ENCODE assay signal across 18 cellular contexts in the genomic region with DNA sequence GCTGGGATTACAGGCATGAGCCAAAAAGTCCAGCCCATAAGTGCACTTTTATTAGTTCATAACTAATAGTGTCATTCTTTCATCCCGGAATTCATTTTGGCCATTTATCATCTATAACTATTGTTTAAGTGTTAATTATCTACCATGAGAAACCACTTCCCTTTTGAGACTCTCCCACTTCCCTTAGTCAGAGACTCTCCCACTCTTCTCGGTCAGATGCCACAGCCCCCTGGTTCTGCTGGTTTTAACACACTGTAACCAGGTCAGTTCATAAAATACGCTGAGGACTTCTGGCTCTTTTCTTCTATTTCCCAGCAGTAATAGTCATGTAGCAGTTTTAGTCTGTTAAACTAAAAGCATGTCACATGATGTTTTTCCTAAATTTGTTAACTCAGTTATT.
"Had no signal": no experiment of that assay in that cellular context is flagged by ENCODE, and none has a peak within 500 bp of the region (broad histone marks: within the 10 kb centered on the region; RNA-seq: fewer than 3 reads in every experiment).

No MANE protein-coding gene starts in this region.

- H3K27me3 ChIP-seq: dorsolateral prefrontal cortex, heart left ventricle, neutrophil, right atrium auricular region, sigmoid colon had no signal

- H3K36me3 Mint-ChIP-seq: naive thymus-derived CD4-positive, alpha-beta T cell had no signal

- H3K36me3 ChIP-seq: heart left ventricle, neutrophil, right atrium auricular region, sigmoid colon had no signal

- H3K4me3 ChIP-seq: dorsolateral prefrontal cortex, heart left ventricle, right atrium auricular region, sigmoid colon, skin epidermis had no signal

- H3K4me3 Mint-ChIP-seq: naive thymus-derived CD4-positive, alpha-beta T cell had no signal

- DNase-seq: cortex of kidney; dorsolateral prefrontal cortex; effector CD8-positive, alpha-beta T cell; foreskin melanocyte; heart left ventricle; hippocampal formation; mammary epithelial cell; naive thymus-derived CD4-positive, alpha-beta T cell; posterior cingulate gyrus; sigmoid colon; stimulated activated CD4-positive, alpha-beta T cell treated with anti-CD3 and anti-CD28 coated beads, Interleukin-12 subunit alpha, Interleukin-12 subunit beta, amount 100 ng/mL, for 4 hours; stimulated activated CD4-positive, alpha-beta T cell treated with anti-CD3 and anti-CD28 coated beads, Interleukin-2, amount 100 ng/mL, for 48 hours; stimulated activated naive CD4-positive, alpha-beta T cell treated with Interleukin-2 at 50 U/mL for 16 hours; trophoblast cell had no signal

- ATAC-seq: heart left ventricle; left lobe of liver; naive thymus-derived CD4-positive, alpha-beta T cell had no signal

- H3K27me3 Mint-ChIP-seq: naive thymus-derived CD4-positive, alpha-beta T cell had no signal

- H3K27ac ChIP-seq: dorsolateral prefrontal cortex, heart left ventricle, neutrophil, right atrium auricular region, sigmoid colon, skin epidermis had no signal

- H3K4me1 ChIP-seq: heart left ventricle, right atrium auricular region, sigmoid colon had no signal

- H3K9me3 ChIP-seq: heart left ventricle, neutrophil, right atrium auricular region, sigmoid colon had no signal

- H3K4me1 Mint-ChIP-seq: naive thymus-derived CD4-positive, alpha-beta T cell had no signal

- H3K27ac Mint-ChIP-seq: naive thymus-derived CD4-positive, alpha-beta T cell had no signal
